In genomic region chr7:125425507-125425906, GRCh38 we compare ENCODE assay signal across 30 cellular contexts.
"Had no signal": no experiment of that assay in that cellular context is flagged by ENCODE, and none has a peak within 500 bp of the region (broad histone marks: within the 10 kb centered on the region; RNA-seq: fewer than 3 reads in every experiment).

No MANE protein-coding gene starts in this region.

- H3K4me3 Mint-ChIP-seq: immature natural killer cell; naive thymus-derived CD4-positive, alpha-beta T cell; nephron progenitor cell; neural progenitor cell; stimulated activated memory B cell treated with anti-CD40 and anti-IgM and Interleukin-4, amounts not matched to agents 10 μg/mL and 1 μg/mL and 100 μg/mL, for 72 hours had no signal

- H3K9ac ChIP-seq: neural progenitor cell had no signal

- FAIRE-seq: islet of Langerhans, kidney had no signal

- H3K9me3 ChIP-seq: lower lobe of right lung, neutrophil, ovary, right atrium auricular region, right lobe of liver, stomach, testis, thyroid gland, upper lobe of left lung, vagina had no signal

- H3K27ac Mint-ChIP-seq: immature natural killer cell; naive thymus-derived CD4-positive, alpha-beta T cell; nephron progenitor cell; neural progenitor cell; progenitor cell of endocrine pancreas; stimulated activated memory B cell treated with anti-CD40 and anti-IgM and Interleukin-4, amounts not matched to agents 10 μg/mL and 1 μg/mL and 100 μg/mL, for 72 hours had no signal

- H3K4me3 ChIP-seq: left lung, lower lobe of right lung, mucosa of descending colon, neural progenitor cell, ovary, right atrium auricular region, right lobe of liver, smooth muscle cell, stomach, testis, thyroid gland, transverse colon, upper lobe of left lung, vagina had no signal

- H3K4me2 ChIP-seq: neural progenitor cell, smooth muscle cell had no signal

- H3K9me3 Mint-ChIP-seq: neural progenitor cell; stimulated activated memory B cell treated with anti-CD40 and anti-IgM and Interleukin-4, amounts not matched to agents 10 μg/mL and 1 μg/mL and 100 μg/mL, for 72 hours had no signal

- DNase-seq: hypothalamus; kidney; left colon; left lung; lower lobe of right lung; midbrain; mucosa of descending colon; naive thymus-derived CD4-positive, alpha-beta T cell; nephron progenitor cell; ovary; right lobe of liver; stimulated activated CD4-positive, alpha-beta T cell treated with anti-CD3 and anti-CD28 coated beads, Interleukin-1b, Interleukin-23, amount 100 ng/mL, for 48 hours; stimulated activated CD4-positive, alpha-beta T cell treated with anti-CD3 and anti-CD28 coated beads, Interleukin-2, amount 100 ng/mL, for 48 hours; stimulated activated CD4-positive, alpha-beta T cell treated with anti-CD3 and anti-CD28 coated beads, Interleukin-4, amount 100 ng/mL, for 4 hours; stimulated activated CD8-positive, alpha-beta memory T cell treated with anti-CD3 and anti-CD28 coated beads, Interleukin-4, amount 100 ng/mL, for 48 hours; stimulated activated naive CD8-positive, alpha-beta T cell treated with anti-CD3 and anti-CD28 coated beads, Interleukin-15, Interleukin-2, amounts not matched to agents 100 U/mL and 50 U/mL, for 24 hours; stomach; testis; thyroid gland; transverse colon; upper lobe of left lung had no signal

- H3K27me3 ChIP-seq: left lung, neural progenitor cell, neutrophil, ovary, right lobe of liver, stomach, testis, thyroid gland, transverse colon, upper lobe of left lung, vagina had no signal

- H2AFZ ChIP-seq: neural progenitor cell had no signal

- H3K36me3 Mint-ChIP-seq: neural progenitor cell; stimulated activated memory B cell treated with anti-CD40 and anti-IgM and Interleukin-4, amounts not matched to agents 10 μg/mL and 1 μg/mL and 100 μg/mL, for 72 hours had no signal

- ATAC-seq: left colon; left lung; lower lobe of right lung; mucosa of descending colon; naive thymus-derived CD4-positive, alpha-beta T cell; right lobe of liver; stimulated activated memory B cell treated with anti-CD40 and anti-IgM and Interleukin-4, amounts not matched to agents 10 μg/mL and 1 μg/mL and 100 μg/mL, for 72 hours; stimulated activated naive CD8-positive, alpha-beta T cell treated with anti-CD3 and anti-CD28 coated beads, Interleukin-15, Interleukin-2, amounts not matched to agents 100 U/mL and 50 U/mL, for 24 hours had no signal

- H3K4me1 Mint-ChIP-seq: nephron progenitor cell; neural progenitor cell; stimulated activated memory B cell treated with anti-CD40 and anti-IgM and Interleukin-4, amounts not matched to agents 10 μg/mL and 1 μg/mL and 100 μg/mL, for 72 hours had no signal

- H3K4me1 ChIP-seq: left lung, lower lobe of right lung, neural progenitor cell, right atrium auricular region, right lobe of liver, stomach, testis, thyroid gland, transverse colon, upper lobe of left lung, vagina had no signal

- H3K27ac ChIP-seq: left lung, lower lobe of right lung, neural progenitor cell, neutrophil, ovary, right atrium auricular region, right lobe of liver, stomach, testis, thyroid gland, transverse colon, upper lobe of left lung, vagina had no signal

- H3K27me3 Mint-ChIP-seq: naive thymus-derived CD4-positive, alpha-beta T cell; progenitor cell of endocrine pancreas; stimulated activated memory B cell treated with anti-CD40 and anti-IgM and Interleukin-4, amounts not matched to agents 10 μg/mL and 1 μg/mL and 100 μg/mL, for 72 hours had no signal

- H3K36me3 ChIP-seq: left lung, lower lobe of right lung, neural progenitor cell, neutrophil, ovary, right atrium auricular region, right lobe of liver, stomach, thyroid gland, transverse colon, upper lobe of left lung, vagina had no signal
